In the genomic region with DNA sequence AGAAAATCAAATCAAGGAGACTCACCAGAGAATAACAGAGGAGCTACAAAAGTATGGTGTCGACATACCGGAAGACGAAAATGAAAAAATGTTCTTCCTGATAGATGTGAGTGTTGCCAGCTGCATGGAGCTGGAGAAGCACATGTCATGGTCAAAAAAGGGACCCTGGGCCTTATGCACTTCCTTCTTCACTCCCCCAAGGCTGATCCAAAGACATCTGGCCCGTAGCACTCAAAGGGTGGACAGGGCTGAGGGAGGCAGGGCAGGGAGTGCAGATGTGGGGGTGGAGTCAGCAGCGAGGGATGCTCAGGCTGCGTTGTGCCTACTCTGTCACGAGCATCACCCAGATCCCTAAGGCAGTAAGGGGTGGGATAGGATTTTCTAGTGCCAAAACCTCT, we compare ENCODE assay signal across 18 cellular contexts. TPM values are rescaled to one million over a fixed set of nuclear protein-coding genes. Genes with fewer than 3 reads are reported as not detected.
DNase-seq lines count a peak whose midpoint lies in the region; ATAC-seq and TF ChIP-seq lines count a peak whose summit lies in the region.
"Had no signal": no experiment of that assay in that cellular context is flagged by ENCODE, and none has a peak within 500 bp of the region (broad histone marks: within the 10 kb centered on the region; RNA-seq: fewer than 3 reads in every experiment).

No MANE protein-coding gene starts in this region.

- H3K27ac Mint-ChIP-seq in activated CD4-positive, alpha-beta T cell treated with anti-CD3 and anti-CD28 coated beads, Interleukin-2, amount 10 ng/mL, durations not matched to agents 7 days and 5 days: peak overlapping the region; percentile 41
- peak overlapping the region; percentile 72 for H3K27ac Mint-ChIP-seq in Caco-2 (ENCODE audit: unreplicated experiment)
- H3K27ac Mint-ChIP-seq in activated naive CD8-positive, alpha-beta T cell treated with anti-CD3 and anti-CD28 coated beads, Interleukin-2, amount 10 ng/mL, durations not matched to agents 7 days and 5 days: peak overlapping the region; percentile 27

- CTCF ChIA-PET in activated CD4-positive, alpha-beta T cell treated with anti-CD3 and anti-CD28 coated beads, Interleukin-2, amount 10 ng/mL, durations not matched to agents 7 days and 5 days (lab: Charles Lee): interaction anchor here (1.4 kb wide), 1 partner anchor 10 kb away, joined by 3 read pairs; no protein-coding TSS in a partner anchor
- CTCF ChIA-PET in Caco-2 (lab: Charles Lee): no interaction called here

- H3K4me1 Mint-ChIP-seq in activated CD4-positive, alpha-beta T cell treated with anti-CD3 and anti-CD28 coated beads, Interleukin-2, amount 10 ng/mL, durations not matched to agents 7 days and 5 days: peaks cover 32% of the 10 kb centered on the region
- peaks cover 14% of the 10 kb centered on the region for H3K4me1 Mint-ChIP-seq in Caco-2 (ENCODE audit: low read depth, unreplicated experiment)
- H3K4me1 Mint-ChIP-seq in activated naive CD8-positive, alpha-beta T cell treated with anti-CD3 and anti-CD28 coated beads, Interleukin-2, amount 10 ng/mL, durations not matched to agents 7 days and 5 days: peaks cover 33% of the 10 kb centered on the region
- H3K4me1 Mint-ChIP-seq: CD14-positive monocyte had no signal

- H3K79me2 ChIP-seq in trophoblast cell (ENCODE audit: control insufficient read depth, insufficient read depth, low read length, poor library complexity): no peaks in the 10 kb centered on the region
- no peaks in the 10 kb centered on the region for H3K79me2 ChIP-seq in GM23248 (ENCODE audit: insufficient read depth)

- no peaks in the 10 kb centered on the region for H3K27me3 Mint-ChIP-seq in activated CD4-positive, alpha-beta T cell treated with anti-CD3 and anti-CD28 coated beads, Interleukin-2, amount 10 ng/mL, durations not matched to agents 7 days and 5 days
- H3K27me3 Mint-ChIP-seq in Caco-2 (ENCODE audit: insufficient read depth, unreplicated experiment): no peaks in the 10 kb centered on the region
- H3K27me3 Mint-ChIP-seq in activated naive CD8-positive, alpha-beta T cell treated with anti-CD3 and anti-CD28 coated beads, Interleukin-2, amount 10 ng/mL, durations not matched to agents 7 days and 5 days: no peaks in the 10 kb centered on the region

- no peak overlapping the region for H3K4me3 Mint-ChIP-seq in activated CD4-positive, alpha-beta T cell treated with anti-CD3 and anti-CD28 coated beads, Interleukin-2, amount 10 ng/mL, durations not matched to agents 7 days and 5 days
- H3K4me3 Mint-ChIP-seq in Caco-2 (ENCODE audit: unreplicated experiment): no peak overlapping the region
- H3K4me3 Mint-ChIP-seq in activated naive CD8-positive, alpha-beta T cell treated with anti-CD3 and anti-CD28 coated beads, Interleukin-2, amount 10 ng/mL, durations not matched to agents 7 days and 5 days: no peak overlapping the region
- H3K4me3 Mint-ChIP-seq: CD14-positive monocyte had no signal

- H2AK5ac ChIP-seq in trophoblast cell (ENCODE audit: low read length): no peak overlapping the region

- no CpG with 5 or more reads among the region's 7 CpGs for WGBS in trophoblast cell (ENCODE audit: extremely low coverage, insufficient coverage, insufficient read length)
- 88 to 93% methylated on average over 7 of the region's 7 CpGs for WGBS in GM23248 (ENCODE audit: low coverage in 1 of 2, low lambda C conversion rate in 2 of 2, missing lambda C conversion rate in 2 of 2), 2 experiments

- no peak overlapping the region for H3K4me3 ChIP-seq in Caco-2 (ENCODE audit: low read depth, low read length)
- no peak overlapping the region for H3K4me3 ChIP-seq in trophoblast cell (ENCODE audit: low read depth, low read length)
- no peak overlapping the region for H3K4me3 ChIP-seq in GM23248
- H3K4me3 ChIP-seq: MG63 had no signal

- H3K4me1 ChIP-seq in Caco-2 (peaks cover 18% of the 10 kb centered on the region), trophoblast cell (ENCODE audit: control insufficient read depth in 1 of 2, insufficient read depth in 2 of 2, low read length in 2 of 2) (no peaks in the 10 kb centered on the region), GM23248 (ENCODE audit: insufficient read depth) (no peaks in the 10 kb centered on the region)

- H3K36me3 ChIP-seq in Caco-2 (ENCODE audit: control insufficient read depth, insufficient read depth, low read length) (no peaks in the 10 kb centered on the region), trophoblast cell (ENCODE audit: control insufficient read depth in 1 of 2, insufficient read depth in 2 of 2, low read length in 2 of 2) (no peaks in the 10 kb centered on the region), GM23248 (ENCODE audit: low read depth) (no peaks in the 10 kb centered on the region)

- H3K36me3 Mint-ChIP-seq in activated CD4-positive, alpha-beta T cell treated with anti-CD3 and anti-CD28 coated beads, Interleukin-2, amount 10 ng/mL, durations not matched to agents 7 days and 5 days (ENCODE audit: low read depth): peaks cover 93% of the 10 kb centered on the region
- peaks cover 17% of the 10 kb centered on the region for H3K36me3 Mint-ChIP-seq in Caco-2 (ENCODE audit: insufficient read depth, unreplicated experiment)
- peaks cover 64% of the 10 kb centered on the region for H3K36me3 Mint-ChIP-seq in activated naive CD8-positive, alpha-beta T cell treated with anti-CD3 and anti-CD28 coated beads, Interleukin-2, amount 10 ng/mL, durations not matched to agents 7 days and 5 days

- H2AFZ ChIP-seq in trophoblast cell (ENCODE audit: insufficient read depth, low read length, poor library complexity) (no peak overlapping the region), GM23248 (no peak overlapping the region)

- H3K9me3 Mint-ChIP-seq in activated CD4-positive, alpha-beta T cell treated with anti-CD3 and anti-CD28 coated beads, Interleukin-2, amount 10 ng/mL, durations not matched to agents 7 days and 5 days: no peaks in the 10 kb centered on the region
- no peaks in the 10 kb centered on the region for H3K9me3 Mint-ChIP-seq in Caco-2 (ENCODE audit: unreplicated experiment)
- H3K9me3 Mint-ChIP-seq in activated naive CD8-positive, alpha-beta T cell treated with anti-CD3 and anti-CD28 coated beads, Interleukin-2, amount 10 ng/mL, durations not matched to agents 7 days and 5 days: no peaks in the 10 kb centered on the region

- intact Hi-C loops in Caco-2 (cut with micrococcal nuclease; ENCODE audit: unreplicated experiment): no loop called here

- H3K9ac ChIP-seq in trophoblast cell (ENCODE audit: low read length) (no peak overlapping the region), GM23248 (no peak overlapping the region)
- H3K9ac ChIP-seq: KMS-11 had no signal

- in situ Hi-C loops in GM23248 (cut with MboI): no loop called here

- no peak for ATAC-seq in activated naive CD8-positive, alpha-beta T cell treated with anti-CD3 and anti-CD28 coated beads, Interleukin-2, amount 10 ng/mL, durations not matched to agents 7 days and 5 days (ENCODE audit: low read depth)
- no peak for ATAC-seq in HG03025 (IDR thresholded peaks at IDR 0.05; ENCODE audit: low FRiP score, unreplicated experiment)

- no peaks in the 10 kb centered on the region for H3K27me3 ChIP-seq in Caco-2 (replicated peaks; ENCODE audit: control insufficient read depth, insufficient read depth, low read length)
- no peaks in the 10 kb centered on the region for H3K27me3 ChIP-seq in trophoblast cell (ENCODE audit: insufficient read depth, low read length)
- no peaks in the 10 kb centered on the region for H3K27me3 ChIP-seq in GM23248 (replicated peaks; ENCODE audit: insufficient read depth)
- H3K27me3 ChIP-seq: MG63 had no signal

- no peak overlapping the region for H3K27ac ChIP-seq in trophoblast cell (ENCODE audit: low read depth, low read length)
- no peak overlapping the region for H3K27ac ChIP-seq in GM23248
- H3K27ac ChIP-seq: KMS-11 had no signal

- H3K4me2 ChIP-seq in trophoblast cell (ENCODE audit: low read length) (no peak overlapping the region), GM23248 (ENCODE audit: unreplicated experiment) (no peak overlapping the region)
- H3K4me2 ChIP-seq: KMS-11 had no signal

- no peak for TF ChIP-seq CTCF in Caco-2 (IDR thresholded peaks at IDR 0.05; ENCODE audit: insufficient read depth in 1 of 2, low read depth in 1 of 2, low read length in 1 of 2, severe bottlenecking in 1 of 2, unreplicated experiment in 1 of 2)

- H4K8ac ChIP-seq in trophoblast cell (ENCODE audit: low read depth, low read length): no peak overlapping the region

- POLR2A ChIA-PET in activated CD4-positive, alpha-beta T cell treated with anti-CD3 and anti-CD28 coated beads, Interleukin-2, amount 10 ng/mL, durations not matched to agents 7 days and 5 days (lab: Charles Lee): no interaction called here
- POLR2A ChIA-PET in Caco-2 (lab: Charles Lee): no interaction called here
- POLR2A ChIA-PET in activated naive CD8-positive, alpha-beta T cell treated with anti-CD3 and anti-CD28 coated beads, Interleukin-2, amount 10 ng/mL, durations not matched to agents 7 days and 5 days (lab: Charles Lee): interaction anchor here (0.6 to 1.5 kb wide), 2 partner anchors 20 to 627 kb away, joined by 4 to 7 read pairs; partner anchors contain the start of gene MX1

- no peak overlapping the region for H4K91ac ChIP-seq in trophoblast cell (ENCODE audit: low read depth, low read length)

- no peaks in the 10 kb centered on the region for H4K20me1 ChIP-seq in GM23248 (ENCODE audit: insufficient read depth)

- H3K18ac ChIP-seq in trophoblast cell (ENCODE audit: low read length): no peak overlapping the region

- H3K4ac ChIP-seq in trophoblast cell (ENCODE audit: low read depth, low read length): no peak overlapping the region

- no peak overlapping the region for H2BK5ac ChIP-seq in trophoblast cell (ENCODE audit: low read depth, low read length, poor library complexity)

- H3K14ac ChIP-seq in trophoblast cell (ENCODE audit: low read length): no peak overlapping the region

- no peak overlapping the region for H2BK120ac ChIP-seq in trophoblast cell (ENCODE audit: insufficient read depth, low read length, poor library complexity)

- H2BK12ac ChIP-seq in trophoblast cell (ENCODE audit: low read length): no peak overlapping the region

- DNase-seq in activated CD4-positive, alpha-beta T cell treated with anti-CD3 and anti-CD28 coated beads, Interleukin-2, amount 10 ng/mL, durations not matched to agents 7 days and 5 days: no peak
- DNase-seq in activated CD4-positive, alpha-beta T cell treated with anti-CD3 and anti-CD28 coated beads, Interleukin-2, amount 50 U/mL, for 48 hours: no peak
- DNase-seq in Caco-2 (no peak), trophoblast cell (no peak), NCI-H446 (lab: John Stamatoyannopoulos, UW) (no peak), GM23248 (no peak)
- DNase-seq in activated naive CD8-positive, alpha-beta T cell treated with anti-CD3 and anti-CD28 coated beads, Interleukin-2, amount 10 ng/mL, durations not matched to agents 7 days and 5 days: no peak
- DNase-seq: Calu3, DMS79 treated with DMSO at 0.1 percent for 48 hours, MG63, NCI-H1092 treated with DMSO at 0.1 percent for 48 hours, NCI-H1694, NCI-H2107, NCI-H226, NCI-H526 treated with DMSO at 0.1 percent for 48 hours had no signal

- no TSS peak for BruUV-seq in Caco-2 (replicated peaks; lab: Mats Ljungman, UMichigan)

- H4K12ac ChIP-seq in trophoblast cell (ENCODE audit: low read depth, low read length): no peak overlapping the region

- peaks cover 5% of the 10 kb centered on the region; the same call in 1 of the 2 replicates for H3K9me3 ChIP-seq in Caco-2
- H3K9me3 ChIP-seq in trophoblast cell (ENCODE audit: insufficient read depth, low read depth, low read length): peaks cover 2% of the 10 kb centered on the region
- no peaks in the 10 kb centered on the region for H3K9me3 ChIP-seq in GM23248 (ENCODE audit: low read depth)
- H3K9me3 ChIP-seq: MG63 had no signal

- H3K9me2 ChIP-seq in GM23248 (ENCODE audit: insufficient read depth): no peaks in the 10 kb centered on the region

- H3F3A ChIP-seq in GM23248 (ENCODE audit: insufficient read depth): no peaks in the 10 kb centered on the region

- peak overlapping the region; percentile 45 for H3K23ac ChIP-seq in trophoblast cell (ENCODE audit: low read length)

- no peaks in the 10 kb centered on the region for H3K79me1 ChIP-seq in trophoblast cell (ENCODE audit: low read length)

RNA-seq across cellular contexts. Expression of gene MX1, which starts 19.4 kb away (rescaled TPM):
- total RNA-seq in activated CD4-positive, alpha-beta T cell treated with anti-CD3 and anti-CD28 coated beads, Interleukin-2, amount 10 ng/mL, durations not matched to agents 7 days and 5 days: 100 to 1,000 TPM; 722 to 723 TPM
- 16.3 and 18.9 TPM in 2 replicates for total RNA-seq in Caco-2 (2022)
- 100 to 1,000 TPM; 609 to 666 TPM for total RNA-seq in activated naive CD8-positive, alpha-beta T cell treated with anti-CD3 and anti-CD28 coated beads, Interleukin-2, amount 10 ng/mL, durations not matched to agents 7 days and 5 days
- polyA plus RNA-seq in trophoblast cell (2013): 0.76 and 1.1 TPM in 2 replicates
- total RNA-seq in GM23248 (2014; rRNA removed; shearing (Covaris generic)): 1.6 and 1.9 TPM in 2 replicates
- 1.0 and 1.6 TPM in 2 replicates for polyA plus RNA-seq in GM23248 (2016; fragmentation: Nextera tagmentation; extraction: Ambion mirVana)

Comparison
In these comparisons a context has a peak if more than half of its experiments do, and no peak if none do; other contexts are left out.
1. RNA of gene MX1, which starts 19.4 kb away (total RNA-seq): 722 to 723 TPM in activated CD4-positive, alpha-beta T cell treated with anti-CD3 and anti-CD28 coated beads, Interleukin-2, amount 10 ng/mL, durations not matched to agents 7 days and 5 days and 609 to 666 TPM in activated naive CD8-positive, alpha-beta T cell treated with anti-CD3 and anti-CD28 coated beads, Interleukin-2, amount 10 ng/mL, durations not matched to agents 7 days and 5 days; 16.3 to 18.9 TPM in Caco-2 and 1.6 to 1.9 TPM in GM23248; every median in the first group is over 10 times any median in the second.
2. Peak in every context shown above with its lines, with median percentiles within 50 percentile points of each other: H3K27ac Mint-ChIP-seq.